8 cellular contexts compared by ENCODE assay signal in the genomic region with DNA sequence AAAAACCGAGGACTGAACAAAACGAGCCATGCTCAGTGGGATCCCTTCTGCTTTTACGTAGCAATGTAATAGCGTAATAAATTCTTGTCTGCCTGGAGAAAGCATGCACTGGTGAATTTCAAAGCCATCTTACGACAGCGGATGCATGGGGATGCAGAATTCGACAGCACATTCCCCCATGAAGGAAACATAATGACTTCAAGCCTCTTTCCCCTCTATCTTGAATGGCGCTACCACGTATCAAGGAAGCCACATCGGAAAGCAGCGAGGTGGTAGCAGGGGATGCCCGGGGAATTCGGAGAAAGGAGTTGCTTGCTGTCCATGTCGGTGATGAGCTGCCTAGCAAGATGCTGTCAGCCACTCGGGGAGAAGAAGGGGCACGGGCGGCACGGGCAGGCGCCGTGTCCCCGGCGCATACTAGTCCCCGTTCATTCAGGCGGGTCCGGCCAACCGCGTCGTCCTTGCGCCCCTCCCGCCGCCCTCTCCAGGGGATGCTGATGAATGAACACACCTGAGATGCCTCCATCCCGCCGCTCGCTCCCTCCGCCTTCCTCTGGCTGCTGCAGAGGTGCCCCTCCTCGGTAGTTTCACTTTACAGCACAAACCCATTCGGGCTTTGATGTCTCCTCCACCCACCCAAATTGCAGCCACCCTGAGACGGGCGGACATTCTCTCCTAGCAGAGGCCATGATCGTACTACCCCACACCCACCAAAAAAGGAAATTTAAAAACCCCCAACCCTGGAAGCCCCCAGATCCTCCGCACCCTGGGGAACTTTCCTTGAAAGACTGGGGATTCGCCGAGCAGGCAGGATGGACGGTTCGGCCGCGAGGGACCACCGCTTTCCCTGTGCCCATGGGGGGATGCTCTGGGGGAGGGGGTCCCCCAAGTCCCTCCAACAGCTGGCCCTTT. TPM values are rescaled to one million over a fixed set of nuclear protein-coding genes. Genes with fewer than 3 reads are reported as not detected.
DNase-seq lines count a peak whose midpoint lies in the region; ATAC-seq and TF ChIP-seq lines count a peak whose summit lies in the region.

No MANE protein-coding gene starts in this region.

- H3K9ac ChIP-seq in iPS-15b (ENCODE audit: low read depth, low read length) (peak overlapping the region; percentile 82), skeletal muscle satellite cell (ENCODE audit: low read depth, low read length) (peak overlapping the region; percentile 79)

- peaks cover 5 to 19% (median 8%) of the 10 kb centered on the region in 4 donors for H3K4me1 Mint-ChIP-seq in CD4-positive, CD25-positive, alpha-beta regulatory T cell
- peaks cover 8% of the 10 kb centered on the region for H3K4me1 Mint-ChIP-seq in HFFc6 (ENCODE audit: low read depth)
- H3K4me1 Mint-ChIP-seq in T-cell = peaks cover 9 to 14% (median 13%) of the 10 kb centered on the region in 3 donors

- H3K9me3 Mint-ChIP-seq in CD4-positive, CD25-positive, alpha-beta regulatory T cell = no peaks in the 10 kb centered on the region
- no peaks in the 10 kb centered on the region for H3K9me3 Mint-ChIP-seq in HFFc6
- H3K9me3 Mint-ChIP-seq in T-cell = no peaks in the 10 kb centered on the region

- H3K27me3 ChIP-seq in CD4-positive, CD25-positive, alpha-beta regulatory T cell (ENCODE audit: control insufficient read depth, insufficient read depth, low read length) = peaks cover 3% of the 10 kb centered on the region
- H3K27me3 ChIP-seq in iPS-15b (ENCODE audit: control insufficient read depth, insufficient read depth, low read length) (no peaks in the 10 kb centered on the region), skeletal muscle satellite cell (ENCODE audit: control insufficient read depth, insufficient read depth, low read length) (peaks cover 11% of the 10 kb centered on the region)

- H3K4me3 ChIP-seq in CD4-positive, CD25-positive, alpha-beta regulatory T cell (ENCODE audit: low read depth, low read length) = peak overlapping the region; percentile 78
- H3K4me3 ChIP-seq in iPS-15b (ENCODE audit: low read depth, low read length) (peak overlapping the region; percentile 90), skeletal muscle satellite cell (ENCODE audit: low read length) (peak overlapping the region; percentile 96)

- ATAC-seq in CD4-positive, CD25-positive, alpha-beta regulatory T cell (ENCODE audit: low read depth in 2 of 2) = peak in 1 of 2 donors; percentile 33
- ATAC-seq in T-cell (replicated peaks in 1 of 4) (peak; percentile 43 to 55 (median 50)), GM18498 (IDR thresholded peaks at IDR 0.05; ENCODE audit: unreplicated experiment) (no peak), HG03460 (IDR thresholded peaks at IDR 0.05; ENCODE audit: unreplicated experiment) (no peak)

- no peak overlapping the region for H3K27ac ChIP-seq in CD4-positive, CD25-positive, alpha-beta regulatory T cell (ENCODE audit: insufficient read depth, low read length, poor library complexity, severe bottlenecking)

- TF ChIP-seq CTCF in HFFc6 (IDR thresholded peaks at IDR 0.05) = no peak

- H3K27me3 Mint-ChIP-seq in CD4-positive, CD25-positive, alpha-beta regulatory T cell = peaks cover 30% of the 10 kb centered on the region
- peaks cover 19% of the 10 kb centered on the region for H3K27me3 Mint-ChIP-seq in HFFc6 (ENCODE audit: insufficient read depth)
- H3K27me3 Mint-ChIP-seq in T-cell = peaks cover 0 to 7% of the 10 kb centered on the region in 2 donors

- peak; percentile 24 to 58 (median 35) for DNase-seq in CD4-positive, CD25-positive, alpha-beta regulatory T cell
- DNase-seq in HFFc6 = no peak
- peak; percentile 6 to 51 (median 32) for DNase-seq in T-cell
- peak; percentile 58 for DNase-seq in astrocyte of the hippocampus (ENCODE audit: low read depth, low spot score)

- POLR2A ChIA-PET in T-cell (lab: Charles Lee) = no interaction called here

- no peaks in the 10 kb centered on the region for H3K36me3 ChIP-seq in CD4-positive, CD25-positive, alpha-beta regulatory T cell (ENCODE audit: control insufficient read depth, insufficient read depth, low read length)
- H3K36me3 ChIP-seq in iPS-15b (ENCODE audit: control insufficient read depth, insufficient read depth, low read length) (no peaks in the 10 kb centered on the region), skeletal muscle satellite cell (ENCODE audit: insufficient read depth, low read length) (no peaks in the 10 kb centered on the region)

- peak overlapping the region; percentile 95 to 100 (median 99) for H3K4me3 Mint-ChIP-seq in CD4-positive, CD25-positive, alpha-beta regulatory T cell
- H3K4me3 Mint-ChIP-seq in HFFc6 (peak overlapping the region; percentile 96), T-cell (peak overlapping the region; percentile 96 to 99 (median 98))

- H3K27ac Mint-ChIP-seq in CD4-positive, CD25-positive, alpha-beta regulatory T cell = peak overlapping the region; percentile 89 to 98 (median 95)
- peak overlapping the region; percentile 60; the same call in 1 of the 2 replicates for H3K27ac Mint-ChIP-seq in HFFc6
- H3K27ac Mint-ChIP-seq in T-cell = peak overlapping the region; percentile 74 to 92

- peak overlapping the region; percentile 85 for H3K4me2 ChIP-seq in skeletal muscle satellite cell (ENCODE audit: low read length)

- H3K9me3 ChIP-seq in CD4-positive, CD25-positive, alpha-beta regulatory T cell (ENCODE audit: control insufficient read depth in 2 of 2, low read length in 2 of 2) = no peaks in the 10 kb centered on the region
- H3K9me3 ChIP-seq in iPS-15b (ENCODE audit: control insufficient read depth, insufficient read depth, low read length) (no peaks in the 10 kb centered on the region), skeletal muscle satellite cell (replicated peaks; ENCODE audit: low read length) (no peaks in the 10 kb centered on the region)

- H3K36me3 Mint-ChIP-seq in CD4-positive, CD25-positive, alpha-beta regulatory T cell = no peaks in the 10 kb centered on the region
- H3K36me3 Mint-ChIP-seq in HFFc6 (ENCODE audit: low read depth) (no peaks in the 10 kb centered on the region), T-cell (no peaks in the 10 kb centered on the region)

- CTCF ChIA-PET in T-cell (lab: Charles Lee) = interaction anchor here in 1 of 2 donors (0.9 kb wide), 1 partner anchor 272 kb away, joined by 3 read pairs; no protein-coding TSS in a partner anchor

- H3K4me1 ChIP-seq in CD4-positive, CD25-positive, alpha-beta regulatory T cell (ENCODE audit: control insufficient read depth, insufficient read depth, low read length, poor library complexity, severe bottlenecking) = peaks cover 5% of the 10 kb centered on the region
- H3K4me1 ChIP-seq in iPS-15b (ENCODE audit: control insufficient read depth, insufficient read depth, low read length) (peaks cover 14% of the 10 kb centered on the region), skeletal muscle satellite cell (ENCODE audit: control insufficient read depth, insufficient read depth, low read length) (peaks cover 5% of the 10 kb centered on the region)

RNA-seq across cellular contexts. Expression of a gene that starts 0.6 kb away (rescaled TPM):
- total RNA-seq in CD4-positive, CD25-positive, alpha-beta regulatory T cell = 3.7 TPM
- under 1 TPM; 0.31 to 0.45 (median 0.35) TPM for polyA plus RNA-seq in CD4-positive, CD25-positive, alpha-beta regulatory T cell
- total RNA-seq in HFFc6 (2021; fragmentation: NEBNext Ultra II Directional; extraction: Animal tissue kit (Norgen Biotek cat#: 25700)) = under 1 TPM; 0.05 to 0.26 (median 0.18) TPM
- total RNA-seq in T-cell = 1 to 10 TPM in 4 of 5 donors, under 1 TPM in 1; 0.98 to 2.4 (median 1.8) TPM
- 0.25 and 3.1 TPM in 2 replicates for total RNA-seq in skeletal muscle satellite cell (2012; rRNA removed)

Comparison
In these comparisons a context has a peak if more than half of its experiments do, and no peak if none do; other contexts are left out.
1. ATAC-seq: peak in T-cell (4 of 4); none in GM18498 (single experiment) and HG03460 (single experiment).
2. Peak in every context shown above with its lines, with median percentiles within 50 percentile points of each other: H3K4me3 ChIP-seq, H3K27ac Mint-ChIP-seq and H3K4me3 Mint-ChIP-seq.